21 cellular contexts compared by ENCODE assay signal in genomic region chr12:3795800-3796133, GRCh38.
"Had no signal": no experiment of that assay in that cellular context is flagged by ENCODE, and none has a peak within 500 bp of the region (broad histone marks: within the 10 kb centered on the region; RNA-seq: fewer than 3 reads in every experiment).

No MANE protein-coding gene starts in this region.

- H3K27me3 ChIP-seq: dorsolateral prefrontal cortex, heart left ventricle, spleen, transverse colon had no signal

- H3K4me3 ChIP-seq: dorsolateral prefrontal cortex, heart left ventricle, psoas muscle, spleen, thoracic aorta, transverse colon had no signal

- H3K27ac ChIP-seq: dorsolateral prefrontal cortex, heart left ventricle, parathyroid adenoma, psoas muscle, spleen, thoracic aorta, transverse colon had no signal

- H3K9me3 ChIP-seq: heart left ventricle, psoas muscle, spleen, thoracic aorta, transverse colon had no signal

- H3K9me3 Mint-ChIP-seq: naive B cell; nephron; stimulated activated memory B cell treated with anti-CD40 and anti-IgM and Interleukin-4, amounts not matched to agents 10 μg/mL and 1 μg/mL and 100 μg/mL, for 72 hours; stimulated activated naive CD8-positive, alpha-beta T cell treated with anti-CD3 and anti-CD28 coated beads, Interleukin-15, amount 100 ng/mL, for 72 hours had no signal

- H3K4me1 Mint-ChIP-seq: naive B cell; stimulated activated memory B cell treated with anti-CD40 and anti-IgM and Interleukin-4, amounts not matched to agents 10 μg/mL and 1 μg/mL and 100 μg/mL, for 72 hours had no signal

- H3K4me3 Mint-ChIP-seq: naive B cell; nephron; stimulated activated memory B cell treated with anti-CD40 and anti-IgM and Interleukin-4, amounts not matched to agents 10 μg/mL and 1 μg/mL and 100 μg/mL, for 72 hours; stimulated activated naive CD8-positive, alpha-beta T cell treated with anti-CD3 and anti-CD28 coated beads, Interleukin-15, amount 100 ng/mL, for 72 hours had no signal

- H3K27me3 Mint-ChIP-seq: naive B cell; stimulated activated memory B cell treated with anti-CD40 and anti-IgM and Interleukin-4, amounts not matched to agents 10 μg/mL and 1 μg/mL and 100 μg/mL, for 72 hours; stimulated activated naive CD8-positive, alpha-beta T cell treated with anti-CD3 and anti-CD28 coated beads, Interleukin-15, amount 100 ng/mL, for 72 hours had no signal

- H3K4me1 ChIP-seq: heart left ventricle, parathyroid adenoma, spleen, transverse colon had no signal

- H3K36me3 ChIP-seq: thoracic aorta, transverse colon had no signal

- DNase-seq: cortex of kidney; dorsolateral prefrontal cortex; effector CD8-positive, alpha-beta T cell; foreskin melanocyte; heart left ventricle; hippocampal formation; left colon; mesendoderm; naive B cell; psoas muscle; retina; spleen; stimulated activated CD4-positive, alpha-beta T cell treated with anti-CD3 and anti-CD28 coated beads, Interleukin-15, amount 100 ng/mL, for 24 hours; stimulated activated CD4-positive, alpha-beta T cell treated with anti-CD3 and anti-CD28 coated beads, Interleukin-1b, Interleukin-23, amount 100 ng/mL, for 48 hours; stimulated activated CD4-positive, alpha-beta T cell treated with anti-CD3 and anti-CD28 coated beads, Interleukin-4, amount 100 ng/mL, for 24 hours; stimulated activated naive CD8-positive, alpha-beta T cell treated with anti-CD3 and anti-CD28 coated beads, Interleukin-15, amount 100 ng/mL, for 72 hours; transverse colon had no signal

- H3K27ac Mint-ChIP-seq: nephron; stimulated activated memory B cell treated with anti-CD40 and anti-IgM and Interleukin-4, amounts not matched to agents 10 μg/mL and 1 μg/mL and 100 μg/mL, for 72 hours; stimulated activated naive CD8-positive, alpha-beta T cell treated with anti-CD3 and anti-CD28 coated beads, Interleukin-15, amount 100 ng/mL, for 72 hours had no signal
